Comparison of ENCODE assay signal across 11 cellular contexts in the genomic region with DNA sequence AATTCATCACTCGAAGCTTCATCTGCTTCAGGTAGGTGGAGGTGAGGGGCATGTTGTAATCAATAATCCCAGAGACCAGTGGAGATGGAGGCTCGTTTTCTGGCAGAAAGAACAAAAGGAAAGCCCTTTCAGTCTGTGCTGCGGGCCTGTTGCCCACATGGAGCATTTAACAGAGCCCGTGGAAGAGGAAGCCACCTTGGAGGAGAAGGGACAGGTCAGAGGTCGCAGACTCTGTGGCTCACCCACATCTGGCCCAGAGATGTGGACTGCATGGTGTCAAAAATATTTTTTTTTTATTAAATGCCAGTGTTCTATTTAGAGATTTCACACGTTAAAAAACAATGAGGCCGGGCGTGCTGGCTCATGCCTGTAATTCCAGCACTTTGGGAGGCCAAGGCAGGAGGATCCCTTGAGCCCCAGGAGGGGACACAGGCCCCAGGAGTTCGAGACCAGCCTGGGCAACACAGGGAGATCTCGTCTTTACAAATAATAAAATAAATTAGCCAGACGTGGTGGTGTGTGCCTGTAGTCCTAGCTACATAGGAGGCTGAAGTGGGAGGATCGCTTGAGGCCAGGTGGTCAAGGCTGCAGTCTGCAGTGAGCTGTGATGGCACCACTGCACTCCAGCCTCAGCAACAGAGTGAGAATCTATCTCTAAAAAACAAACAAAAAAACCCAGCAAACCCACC.
DNase-seq lines count a peak whose midpoint lies in the region; ATAC-seq and TF ChIP-seq lines count a peak whose summit lies in the region.
"Had no signal": no experiment of that assay in that cellular context is flagged by ENCODE, and none has a peak within 500 bp of the region (broad histone marks: within the 10 kb centered on the region; RNA-seq: fewer than 3 reads in every experiment).

No MANE protein-coding gene starts in this region.

- H3K36me3 Mint-ChIP-seq in CD4-positive, alpha-beta T cell (ENCODE audit: low read depth): peaks cover 79% of the 10 kb centered on the region
- H3K36me3 Mint-ChIP-seq in nephron (ENCODE audit: low read depth): peaks cover 42% of the 10 kb centered on the region
- H3K36me3 Mint-ChIP-seq in activated T-helper 1 cell treated with anti-CD3 and anti-CD28 coated beads, Interleukin-12 subunit alpha, Interleukin-12 subunit beta, Interleukin-2, Interleukin-4 antibody, amounts not matched to agents 30 ng/mL and 10 ng/mL and 1 ng/mL, durations not matched to agents 14 hours and 24 hours and 36 hours (ENCODE audit: low read depth): peaks cover 15% of the 10 kb centered on the region

- peak overlapping the region; percentile 96 for H3K27ac Mint-ChIP-seq in CD4-positive, alpha-beta T cell
- peak overlapping the region; percentile 80 to 94 (median 87) for H3K27ac Mint-ChIP-seq in nephron
- no peak overlapping the region for H3K27ac Mint-ChIP-seq in activated T-helper 1 cell treated with anti-CD3 and anti-CD28 coated beads, Interleukin-12 subunit alpha, Interleukin-12 subunit beta, Interleukin-2, Interleukin-4 antibody, amounts not matched to agents 30 ng/mL and 10 ng/mL and 1 ng/mL, durations not matched to agents 14 hours and 24 hours and 36 hours

- no peaks in the 10 kb centered on the region for H3K27me3 ChIP-seq in CD4-positive, alpha-beta T cell (ENCODE audit: control insufficient read depth, insufficient read depth, low read length)
- H3K27me3 ChIP-seq in ectodermal cell (ENCODE audit: control insufficient read depth, insufficient read depth, low read length, poor library complexity, severe bottlenecking): no peaks in the 10 kb centered on the region

- peaks cover 96% of the 10 kb centered on the region for H3K4me1 Mint-ChIP-seq in CD4-positive, alpha-beta T cell (ENCODE audit: low read depth)
- peaks cover 43% of the 10 kb centered on the region for H3K4me1 Mint-ChIP-seq in nephron
- H3K4me1 Mint-ChIP-seq in activated T-helper 1 cell treated with anti-CD3 and anti-CD28 coated beads, Interleukin-12 subunit alpha, Interleukin-12 subunit beta, Interleukin-2, Interleukin-4 antibody, amounts not matched to agents 30 ng/mL and 10 ng/mL and 1 ng/mL, durations not matched to agents 14 hours and 24 hours and 36 hours (ENCODE audit: low read depth): peaks cover 42% of the 10 kb centered on the region

- H3K27ac ChIP-seq in CD4-positive, alpha-beta T cell (ENCODE audit: low read depth, low read length): peak overlapping the region; percentile 83
- peak overlapping the region; percentile 86 for H3K27ac ChIP-seq in KOPT-K1 (ENCODE audit: low read depth, low read length, poor library complexity, severe bottlenecking)
- peak overlapping the region; percentile 41 for H3K27ac ChIP-seq in ectodermal cell (ENCODE audit: insufficient read depth, low read depth, low read length, poor library complexity, severe bottlenecking)
- H3K27ac ChIP-seq: VCaP had no signal

- no peaks in the 10 kb centered on the region for H3K9me3 ChIP-seq in CD4-positive, alpha-beta T cell (ENCODE audit: control insufficient read depth, low read length)
- H3K9me3 ChIP-seq in KOPT-K1 (ENCODE audit: insufficient read depth, low read length, poor library complexity, severe bottlenecking) (no peaks in the 10 kb centered on the region), ectodermal cell (ENCODE audit: control insufficient read depth, low read length) (no peaks in the 10 kb centered on the region)

- no peak for TF ChIP-seq CTCF in CD4-positive, alpha-beta T cell (IDR thresholded peaks at IDR 0.05)
- TF ChIP-seq CTCF in nephron (IDR thresholded peaks at IDR 0.05; ENCODE audit: unreplicated experiment in 3 of 3): no peak

- no peaks in the 10 kb centered on the region for H3K27me3 Mint-ChIP-seq in CD4-positive, alpha-beta T cell
- H3K27me3 Mint-ChIP-seq in nephron (ENCODE audit: low read depth): peaks cover 7% of the 10 kb centered on the region
- no peaks in the 10 kb centered on the region for H3K27me3 Mint-ChIP-seq in activated T-helper 1 cell treated with anti-CD3 and anti-CD28 coated beads, Interleukin-12 subunit alpha, Interleukin-12 subunit beta, Interleukin-2, Interleukin-4 antibody, amounts not matched to agents 30 ng/mL and 10 ng/mL and 1 ng/mL, durations not matched to agents 14 hours and 24 hours and 36 hours (ENCODE audit: insufficient read depth)

- whole genome bisulfite sequencing in ectodermal cell, 2 experiments: 83 to 86% methylated on average over 12 of the region's 12 CpGs

- peak overlapping the region; percentile 88 for H3K4me3 Mint-ChIP-seq in CD4-positive, alpha-beta T cell
- H3K4me3 Mint-ChIP-seq in nephron: peak overlapping the region in 1 of 3 experiments; percentile 5
- no peak overlapping the region for H3K4me3 Mint-ChIP-seq in activated T-helper 1 cell treated with anti-CD3 and anti-CD28 coated beads, Interleukin-12 subunit alpha, Interleukin-12 subunit beta, Interleukin-2, Interleukin-4 antibody, amounts not matched to agents 30 ng/mL and 10 ng/mL and 1 ng/mL, durations not matched to agents 14 hours and 24 hours and 36 hours

- intact Hi-C loops in CD4-positive, alpha-beta T cell (cut with DNase I, micrococcal nuclease): no loop called here
- intact Hi-C loops in activated T-helper 1 cell treated with anti-CD3 and anti-CD28 coated beads, Interleukin-12 subunit alpha, Interleukin-12 subunit beta, Interleukin-2, Interleukin-4 antibody, amounts not matched to agents 30 ng/mL and 10 ng/mL and 1 ng/mL, durations not matched to agents 14 hours and 24 hours and 36 hours (cut with micrococcal nuclease): no loop called here

- POLR2A ChIA-PET in CD4-positive, alpha-beta T cell (lab: Charles Lee): interaction anchor here (0.6 to 6.9 kb wide), 3 partner anchors 13 to 138 kb away, joined by 3 to 48 read pairs (median 4); no protein-coding TSS in a partner anchor

- H3K4me1 ChIP-seq in ectodermal cell (ENCODE audit: control insufficient read depth, insufficient read depth, low read length): peaks cover 23% of the 10 kb centered on the region

- no peak overlapping the region for H3K4me3 ChIP-seq in ectodermal cell (ENCODE audit: insufficient read depth, low read depth, low read length)

- no peaks in the 10 kb centered on the region for H3K9me3 Mint-ChIP-seq in CD4-positive, alpha-beta T cell
- H3K9me3 Mint-ChIP-seq in nephron: no peaks in the 10 kb centered on the region
- no peaks in the 10 kb centered on the region for H3K9me3 Mint-ChIP-seq in activated T-helper 1 cell treated with anti-CD3 and anti-CD28 coated beads, Interleukin-12 subunit alpha, Interleukin-12 subunit beta, Interleukin-2, Interleukin-4 antibody, amounts not matched to agents 30 ng/mL and 10 ng/mL and 1 ng/mL, durations not matched to agents 14 hours and 24 hours and 36 hours

- H3K36me3 ChIP-seq in KOPT-K1 (ENCODE audit: insufficient read depth, low read length) (peaks cover 14% of the 10 kb centered on the region; the same call in 1 of the 2 replicates), ectodermal cell (ENCODE audit: control insufficient read depth, insufficient read depth, low read length) (no peaks in the 10 kb centered on the region)

- DNase-seq in CD4-positive, alpha-beta T cell: peak in 1 of 10 experiments; percentile 27
- DNase-seq in SIG-M5 treated with dmso at 0.1 percent for 504 hours (lab: John Stamatoyannopoulos, UW; ENCODE audit: unreplicated experiment) (no peak), AML-193 (lab: John Stamatoyannopoulos, UW) (no peak), amygdala (lab: John Stamatoyannopoulos, UW) (no peak)
- no peak for DNase-seq in activated T-helper 1 cell treated with anti-CD3 and anti-CD28 coated beads, Interleukin-12 subunit alpha, Interleukin-12 subunit beta, Interleukin-2, Interleukin-4 antibody, amounts not matched to agents 30 ng/mL and 10 ng/mL and 1 ng/mL, durations not matched to agents 14 hours and 24 hours and 36 hours (ENCODE audit: low spot score)
- DNase-seq: C1 segment of cervical spinal cord, RPMI8226 had no signal

- CTCF ChIA-PET in CD4-positive, alpha-beta T cell (lab: Charles Lee): no interaction called here

- ATAC-seq in CD4-positive, alpha-beta T cell (ENCODE audit: poor library complexity): no peak
